In the genomic region with DNA sequence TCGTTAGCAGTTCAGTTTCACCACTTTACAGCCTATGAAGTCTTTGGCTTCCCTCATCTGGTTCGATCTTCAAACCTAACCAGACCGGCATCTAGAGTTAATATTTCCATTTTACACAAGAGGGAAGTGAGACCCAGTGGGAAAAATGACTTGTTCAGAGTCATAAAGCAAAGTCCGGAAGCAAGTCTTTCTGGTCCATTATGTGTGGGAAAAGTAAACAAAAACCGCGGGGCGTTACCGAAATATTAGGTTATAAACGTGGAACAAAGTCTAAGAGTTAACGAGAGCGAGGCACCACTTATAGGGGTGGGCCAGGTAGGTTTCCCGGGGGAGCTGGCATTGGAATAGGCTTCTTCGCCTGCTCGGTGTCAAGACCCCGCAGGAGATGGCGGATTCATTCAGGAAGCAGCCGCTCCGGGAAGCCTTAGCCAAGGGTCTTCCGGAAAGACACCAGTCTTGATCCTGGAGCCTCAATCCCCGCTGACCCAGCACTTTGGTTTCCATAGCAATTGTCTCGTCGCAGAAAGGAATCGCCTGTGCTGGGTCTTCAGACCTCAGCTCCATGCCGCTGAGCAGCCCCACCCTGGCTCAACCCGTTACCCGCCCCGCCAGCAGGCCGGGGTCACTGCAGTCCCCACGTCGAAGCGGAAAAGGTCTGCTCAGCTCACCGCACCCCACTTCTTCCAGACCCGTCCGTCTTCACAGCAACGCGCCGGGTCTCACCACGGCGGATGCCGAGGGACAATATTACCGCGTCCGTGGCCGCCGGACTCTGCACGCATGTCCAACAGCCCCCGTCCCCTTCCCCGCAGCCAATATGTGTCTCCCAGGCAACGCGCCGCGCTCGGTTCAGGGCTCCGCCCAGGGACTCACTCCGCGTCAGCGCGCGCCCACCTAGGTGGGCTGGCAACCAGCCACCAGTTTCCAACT, we compare ENCODE assay signal across 7 cellular contexts. TPM values are rescaled to one million over a fixed set of nuclear protein-coding genes. Genes with fewer than 3 reads are reported as not detected.
DNase-seq lines count a peak whose midpoint lies in the region; ATAC-seq, FAIRE-seq and TF ChIP-seq lines count a peak whose summit lies in the region.

A gene (plus strand): TSS at position 872 of the 930 bp plus-strand sequence. CDS start 82 bp downstream, outside the sequence.

- no peak for DNase-seq in GM18507 (ENCODE audit: extremely low spot score, insufficient read length, low read depth)
- DNase-seq in activated T-cell treated with anti-CD3 and anti-CD28 coated beads, Interleukin-2, amount 50 U/mL, for 24 hours, result peak; percentile 55
- no peak for DNase-seq in foreskin keratinocyte
- no peak for DNase-seq in omental fat pad (ENCODE audit: low spot score)
- no peak for DNase-seq in NCI-H2029 (lab: John Stamatoyannopoulos, UW)
- DNase-seq in putamen (ENCODE audit: low spot score), result no peak

- peaks cover 33% of the 10 kb centered on the region for H3K27me3 ChIP-seq in foreskin keratinocyte

- H3K27ac ChIP-seq in foreskin keratinocyte, result no peak within 1 kb of the TSS

- peak within 1 kb of the TSS; percentile 5 to 95 (median 9) for H3K27ac Mint-ChIP-seq in IgD-negative memory B cell
- peak within 1 kb of the TSS; percentile 85 for H3K27ac Mint-ChIP-seq in activated T-cell treated with anti-CD3 and anti-CD28 coated beads, Interleukin-2, amount 50 U/mL, for 24 hours

- no peaks in the 10 kb centered on the region for H3K36me3 Mint-ChIP-seq in IgD-negative memory B cell
- H3K36me3 Mint-ChIP-seq in activated T-cell treated with anti-CD3 and anti-CD28 coated beads, Interleukin-2, amount 50 U/mL, for 24 hours (ENCODE audit: low read depth), result peaks cover 4% of the 10 kb centered on the region

- peak; percentile 41 for ATAC-seq in foreskin keratinocyte
- peak; percentile 54 for ATAC-seq in omental fat pad (ENCODE audit: low FRiP score)

- H3K4me3 Mint-ChIP-seq in IgD-negative memory B cell, result peak within 1 kb of the TSS; percentile 92 to 98 (median 96)
- peak within 1 kb of the TSS; percentile 87 for H3K4me3 Mint-ChIP-seq in activated T-cell treated with anti-CD3 and anti-CD28 coated beads, Interleukin-2, amount 50 U/mL, for 24 hours

- H3K4me1 Mint-ChIP-seq in IgD-negative memory B cell, result peaks cover 21 to 28% (median 25%) of the 10 kb centered on the region in 3 donors
- peaks cover 24% of the 10 kb centered on the region for H3K4me1 Mint-ChIP-seq in activated T-cell treated with anti-CD3 and anti-CD28 coated beads, Interleukin-2, amount 50 U/mL, for 24 hours (ENCODE audit: low read depth)

- no peak for TF ChIP-seq CTCF in foreskin keratinocyte (conservative IDR thresholded peaks at IDR 0.05)
- TF ChIP-seq CTCF in omental fat pad (IDR thresholded peaks at IDR 0.05), result no peak

- peaks cover 8% of the 10 kb centered on the region for H3K4me1 ChIP-seq in foreskin keratinocyte

- no peaks in the 10 kb centered on the region for H3K9me3 Mint-ChIP-seq in IgD-negative memory B cell
- no peaks in the 10 kb centered on the region for H3K9me3 Mint-ChIP-seq in activated T-cell treated with anti-CD3 and anti-CD28 coated beads, Interleukin-2, amount 50 U/mL, for 24 hours

- H3K27me3 Mint-ChIP-seq in IgD-negative memory B cell, result peaks cover 16% of the 10 kb centered on the region
- peaks cover 39% of the 10 kb centered on the region for H3K27me3 Mint-ChIP-seq in activated T-cell treated with anti-CD3 and anti-CD28 coated beads, Interleukin-2, amount 50 U/mL, for 24 hours

- peak; percentile 83 for FAIRE-seq in GM18507 (lab: Jason Lieb, UNC)

RNA-seq across cellular contexts. Expression of the gene that starts here (rescaled TPM):
- polyA plus RNA-seq in IgD-negative memory B cell, result not detected
- total RNA-seq in foreskin keratinocyte, result not detected in 2 replicates
- not detected in 2 replicates for polyA plus RNA-seq in foreskin keratinocyte
- not detected for total RNA-seq in omental fat pad

Comparison
In these comparisons a context has a peak if more than half of its experiments do, and no peak if none do; other contexts are left out.
1. Peak in ATAC-seq in foreskin keratinocyte; RNA of the gene not detected or under 1 TPM.
2. Peak in ATAC-seq in omental fat pad; RNA of the gene not detected or under 1 TPM.